In genomic region chr22:44025171-44026065, GRCh38 we compare ENCODE assay signal across 1 cellular context.
TF ChIP-seq lines count a peak whose summit lies in the region.

No MANE protein-coding gene starts in this region.

TF ChIP-seq in GM12878, 131 proteins besides CTCF, POLR2A, EP300 and RAD21 (continued from another document):
- peak; percentile 71 for TF ChIP-seq NKRF (conservative IDR thresholded peaks at IDR 0.05)
- TF ChIP-seq ATF3 (IDR thresholded peaks at IDR 0.05; ENCODE audit: borderline replicate concordance, extremely low read depth, low read depth, low read length) = no peak
- no peak for TF ChIP-seq STAT3 (IDR thresholded peaks at IDR 0.05; ENCODE audit: low read depth, low read length)
- TF ChIP-seq ZNF207 (IDR thresholded peaks at IDR 0.05; ENCODE audit: borderline replicate concordance) = no peak
- peak; percentile 69; the same call in 1 of the 2 replicates for TF ChIP-seq POLR2AphosphoS2 (IDR thresholded peaks at IDR 0.05; ENCODE audit: low read depth, low read length)
- peak; percentile 83 for TF ChIP-seq MXI1 (IDR thresholded peaks at IDR 0.05; ENCODE audit: low read depth, low read length)
- TF ChIP-seq ZNF592 (IDR thresholded peaks at IDR 0.05) = peak; percentile 72; the same call in 1 of the 2 replicates
- TF ChIP-seq CREM (IDR thresholded peaks at IDR 0.05; ENCODE audit: low read depth) = peak; percentile 96
- TF ChIP-seq FOS (IDR thresholded peaks at IDR 0.05; ENCODE audit: borderline replicate concordance, extremely low read depth, insufficient read length) = no peak
- TF ChIP-seq YY1 (IDR thresholded peaks at IDR 0.05; ENCODE audit: low read depth, low read length) = peak; percentile 86
- TF ChIP-seq RCOR1 (conservative IDR thresholded peaks at IDR 0.05; ENCODE audit: low read depth, low read length) = peak; percentile 51; the same call in 1 of the 2 replicates
- TF ChIP-seq EGR1 (IDR thresholded peaks at IDR 0.05; ENCODE audit: borderline replicate concordance in 1 of 2, low read depth in 2 of 2, low read length in 2 of 2) = peak in 1 of 2 experiments; percentile 91; a peak in 2 of 3 replicates
- peak; percentile 99 for TF ChIP-seq IKZF1 (conservative IDR thresholded peaks at IDR 0.05)
TF ChIP-seq in GM12878: peak in this region for 67.
